ENCODE assay signal across 8 cellular contexts in the genomic region with DNA sequence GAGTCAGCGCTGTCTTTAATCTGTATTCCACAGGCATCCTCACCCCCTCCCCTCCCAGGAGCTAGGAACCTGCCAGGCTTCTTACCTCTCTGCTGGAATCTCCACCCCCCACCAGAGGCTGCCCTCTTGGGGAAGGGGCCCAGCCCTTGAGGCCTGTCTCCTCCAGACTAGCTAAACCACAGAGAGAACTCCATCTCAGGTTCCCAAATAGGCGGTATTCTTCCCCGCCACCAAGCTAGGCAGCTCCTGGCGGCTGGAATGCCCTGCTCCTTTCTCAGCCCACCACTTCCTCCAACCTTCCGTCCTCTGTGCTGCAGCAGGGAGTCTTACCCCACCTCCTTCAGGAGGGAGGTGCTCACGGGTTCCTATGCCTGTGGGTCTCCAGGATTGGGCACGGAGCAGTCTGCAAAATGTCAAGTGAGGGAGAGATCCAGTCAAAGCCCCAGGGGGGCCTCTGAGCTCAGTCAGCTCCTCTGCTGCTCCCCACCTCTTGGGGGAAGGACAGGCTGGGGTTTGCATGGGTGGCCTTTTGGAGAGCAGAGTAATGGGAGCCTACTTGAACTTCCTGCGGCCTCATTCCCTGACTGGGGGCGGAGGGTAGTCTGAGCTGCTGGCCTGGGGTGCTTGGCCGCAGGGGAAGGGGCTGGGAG. TPM values are rescaled to one million over a fixed set of nuclear protein-coding genes. Genes with fewer than 3 reads are reported as not detected.
DNase-seq lines count a peak whose midpoint lies in the region; ATAC-seq and TF ChIP-seq lines count a peak whose summit lies in the region.

No MANE protein-coding gene starts in this region.

- CTCF ChIA-PET in naive thymus-derived CD4-positive, alpha-beta T cell (lab: Charles Lee) = interaction anchor here (1.2 kb wide), 1 partner anchor 32 kb away, joined by 3 read pairs; no protein-coding TSS in a partner anchor

- H3K36me3 ChIP-seq in naive thymus-derived CD4-positive, alpha-beta T cell (ENCODE audit: control insufficient read depth in 2 of 3, insufficient read depth in 3 of 3, low read length in 3 of 3) = no peaks in the 10 kb centered on the region

- peak overlapping the region in 5 of 9 donors; percentile 37 to 75 (median 65) for H3K27ac Mint-ChIP-seq in naive thymus-derived CD4-positive, alpha-beta T cell

- peak overlapping the region; percentile 76 to 86 for H3K27ac ChIP-seq in coronary artery
- no peak overlapping the region for H3K27ac ChIP-seq in naive thymus-derived CD4-positive, alpha-beta T cell (ENCODE audit: low read depth, low read length)

- no peak for ATAC-seq in naive thymus-derived CD4-positive, alpha-beta T cell
- ATAC-seq in GM21825 (IDR thresholded peaks at IDR 0.05; ENCODE audit: unreplicated experiment) = no peak
- ATAC-seq in HG03439 (IDR thresholded peaks at IDR 0.05; ENCODE audit: unreplicated experiment) = no peak

- POLR2A ChIA-PET in naive thymus-derived CD4-positive, alpha-beta T cell (lab: Charles Lee) = no interaction called here

- in situ Hi-C loops in KBM-7 (cut with MboI; ENCODE audit: low pct_unique_long_range_greater_than_20kb, low sequenced_read_pairs) = no loop called here

- 39 to 44% methylated on average over 9 to 10 of the region's 10 CpGs for WGBS in lower leg skin, 2 donors

- peaks cover 0 to 4% (median 0%) of the 10 kb centered on the region in 5 donors for H3K36me3 Mint-ChIP-seq in naive thymus-derived CD4-positive, alpha-beta T cell

- TF ChIP-seq CTCF in coronary artery (IDR thresholded peaks at IDR 0.05) = no peak
- TF ChIP-seq CTCF in lower leg skin (IDR thresholded peaks at IDR 0.05) = no peak

- peaks cover 7 to 15% of the 10 kb centered on the region in 2 donors for H3K4me1 ChIP-seq in naive thymus-derived CD4-positive, alpha-beta T cell (ENCODE audit: control insufficient read depth in 2 of 2, insufficient read depth in 2 of 2, low read length in 2 of 2)

- DNase-seq in D341Med (ENCODE audit: low spot score) (peak; percentile 52), KBM-7 (peak; percentile 50), coronary artery (ENCODE audit: low spot score) (no peak), lower leg skin (ENCODE audit: low spot score in 2 of 2) (no peak), HuH-7 (ENCODE audit: low spot score) (no peak)
- DNase-seq in naive thymus-derived CD4-positive, alpha-beta T cell = no peak

- TF ChIP-seq POLR2A in lower leg skin (IDR thresholded peaks at IDR 0.05) = no peak

- H3K9me3 ChIP-seq in naive thymus-derived CD4-positive, alpha-beta T cell (ENCODE audit: control insufficient read depth in 2 of 3, low read length in 3 of 3) = no peaks in the 10 kb centered on the region

- H3K4me3 ChIP-seq in coronary artery (peak overlapping the region; percentile 74), lower leg skin (ENCODE audit: low read depth, poor library complexity, severe bottlenecking) (no peak overlapping the region)
- no peak overlapping the region for H3K4me3 ChIP-seq in naive thymus-derived CD4-positive, alpha-beta T cell (ENCODE audit: low read length)

- H3K27me3 ChIP-seq in naive thymus-derived CD4-positive, alpha-beta T cell (ENCODE audit: control insufficient read depth in 2 of 2, insufficient read depth in 2 of 2, low read length in 2 of 2) = no peaks in the 10 kb centered on the region

- intact Hi-C loops in naive thymus-derived CD4-positive, alpha-beta T cell (cut with micrococcal nuclease) = loop anchor here in 1 of 2 donors (5.0 kb wide), 2 partner anchors 39 to 56 kb away; a partner anchor contains a TSS
- intact Hi-C loops in lower leg skin (cut with DNase I; ENCODE audit: low total_unique reads) = no loop called here

- H3K4me1 Mint-ChIP-seq in naive thymus-derived CD4-positive, alpha-beta T cell = peaks cover 15 to 27% (median 24%) of the 10 kb centered on the region in 7 donors

- H3K4me3 Mint-ChIP-seq in naive thymus-derived CD4-positive, alpha-beta T cell = peak overlapping the region; percentile 35 to 92 (median 60)

- H3K9me3 Mint-ChIP-seq in naive thymus-derived CD4-positive, alpha-beta T cell = no peaks in the 10 kb centered on the region

- peaks cover 0 to 29% (median 0%) of the 10 kb centered on the region in 5 donors for H3K27me3 Mint-ChIP-seq in naive thymus-derived CD4-positive, alpha-beta T cell

RNA-seq across cellular contexts. Expression of a gene that starts 55.7 kb away (rescaled TPM):
- total RNA-seq in naive thymus-derived CD4-positive, alpha-beta T cell = 100 to 1,000 TPM in 3 of 5 experiments, 10 to 100 TPM in 2; 30.9 to 281 (median 159) TPM
- polyA plus RNA-seq in naive thymus-derived CD4-positive, alpha-beta T cell = 10 to 100 TPM; 22.4 to 41.3 TPM
- 100 to 1,000 TPM in 2 of 4 donors, 10 to 100 TPM in 2; 54.3 to 146 (median 102) TPM for total RNA-seq in lower leg skin

Comparison
In these comparisons a context has a peak if more than half of its experiments do, and no peak if none do; other contexts are left out.
1. DNase-seq: peak in D341Med (single experiment) and KBM-7 (single experiment); none in coronary artery (single experiment), naive thymus-derived CD4-positive, alpha-beta T cell (0 of 9), lower leg skin (0 of 2) and HuH-7 (single experiment).